In the genomic region with DNA sequence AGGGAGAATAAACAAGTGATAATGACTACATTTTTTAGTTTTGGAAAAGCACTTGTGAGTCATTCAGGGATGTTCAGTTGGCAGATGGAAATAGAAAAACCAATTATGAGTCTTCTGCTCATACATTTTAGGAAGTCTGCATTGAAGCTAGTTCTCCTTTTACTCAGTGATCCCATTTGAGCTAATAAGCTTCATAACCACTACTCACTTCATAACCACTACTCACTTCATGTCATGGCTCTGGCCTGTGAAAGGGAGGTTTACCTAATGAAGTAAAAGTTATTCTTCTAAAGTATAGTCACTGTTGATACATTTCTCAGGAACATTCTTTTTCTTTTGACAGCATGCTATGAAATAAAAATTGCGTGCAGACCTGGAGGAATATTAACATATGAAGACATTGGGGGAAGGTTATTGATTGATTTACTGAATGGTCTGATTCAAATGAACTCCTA, we compare ENCODE assay signal across 18 cellular contexts.
DNase-seq lines count a peak whose midpoint lies in the region; ATAC-seq and TF ChIP-seq lines count a peak whose summit lies in the region.
"Had no signal": no experiment of that assay in that cellular context is flagged by ENCODE, and none has a peak within 500 bp of the region (broad histone marks: within the 10 kb centered on the region; RNA-seq: fewer than 3 reads in every experiment).

No MANE protein-coding gene starts in this region.

- TF ChIP-seq POLR2A in adrenal gland (IDR thresholded peaks at IDR 0.05) (no peak), esophagus squamous epithelium (IDR thresholded peaks at IDR 0.05) (no peak)

- TF ChIP-seq CTCF in GM12865 (IDR thresholded peaks at IDR 0.05; ENCODE audit: insufficient read depth, low read depth, low read length, missing control alignments) (no peak), adrenal gland (IDR thresholded peaks at IDR 0.05) (no peak), esophagus squamous epithelium (IDR thresholded peaks at IDR 0.05) (no peak)

- H3K9me3 ChIP-seq in adrenal gland (replicated peaks in 1 of 3) (no peaks in the 10 kb centered on the region), esophagus squamous epithelium (no peaks in the 10 kb centered on the region)
- H3K9me3 ChIP-seq: body of pancreas, tibial nerve had no signal

- 73 to 90% (median 85%) methylated on average over 1 of the region's 1 CpG for WGBS in adrenal gland, 4 donors
- WGBS in esophagus squamous epithelium, 2 donors = 73 to 86% methylated on average over 1 of the region's 1 CpG

- peak; percentile 72 for ATAC-seq in GM19395 (IDR thresholded peaks at IDR 0.05; ENCODE audit: unreplicated experiment)
- peak; percentile 62 for ATAC-seq in HG02852 (IDR thresholded peaks at IDR 0.05; ENCODE audit: unreplicated experiment)
- ATAC-seq in HG03571 (IDR thresholded peaks at IDR 0.05; ENCODE audit: unreplicated experiment) = peak; percentile 58
- ATAC-seq: body of pancreas had no signal

- H3K36me3 Mint-ChIP-seq in activated T-cell treated with anti-CD3 and anti-CD28 coated beads, Interleukin-2, amount 50 U/mL, for 24 hours (ENCODE audit: low read depth) = no peaks in the 10 kb centered on the region

- H3K27ac ChIP-seq in adrenal gland (no peak overlapping the region), esophagus squamous epithelium (no peak overlapping the region)
- H3K27ac ChIP-seq: body of pancreas, tibial nerve had no signal

- no peaks in the 10 kb centered on the region for H3K9me3 Mint-ChIP-seq in activated T-cell treated with anti-CD3 and anti-CD28 coated beads, Interleukin-2, amount 50 U/mL, for 24 hours
- H3K9me3 Mint-ChIP-seq: activated T-helper 1 cell treated with anti-CD3 and anti-CD28 coated beads, Interleukin-12 subunit alpha, Interleukin-12 subunit beta, Interleukin-2, Interleukin-4 antibody, amounts not matched to agents 30 ng/mL and 10 ng/mL and 1 ng/mL, durations not matched to agents 14 hours and 24 hours and 36 hours; neural crest cell had no signal

- DNase-seq in GM12865 (ENCODE audit: low read depth) (peak; percentile 72), adrenal gland (no peak), esophagus squamous epithelium (lab: John Stamatoyannopoulos, UW) (no peak)
- no peak for DNase-seq in activated T-cell treated with anti-CD3 and anti-CD28 coated beads, Interleukin-2, amount 50 U/mL, for 24 hours
- no peak for DNase-seq in activated naive CD4-positive, alpha-beta T cell treated with Interleukin-2 at 50 U/mL for 16 hours
- DNase-seq: body of pancreas; DMS79; effector CD8-positive, alpha-beta T cell; glutamatergic neuron; NCI-H526; Right ventricle myocardium superior; small intestine had no signal

- H3K27ac Mint-ChIP-seq in activated T-cell treated with anti-CD3 and anti-CD28 coated beads, Interleukin-2, amount 50 U/mL, for 24 hours = no peak overlapping the region
- H3K27ac Mint-ChIP-seq: activated T-helper 1 cell treated with anti-CD3 and anti-CD28 coated beads, Interleukin-12 subunit alpha, Interleukin-12 subunit beta, Interleukin-2, Interleukin-4 antibody, amounts not matched to agents 30 ng/mL and 10 ng/mL and 1 ng/mL, durations not matched to agents 14 hours and 24 hours and 36 hours had no signal

- H3K4me1 Mint-ChIP-seq in activated T-cell treated with anti-CD3 and anti-CD28 coated beads, Interleukin-2, amount 50 U/mL, for 24 hours (ENCODE audit: low read depth) = no peaks in the 10 kb centered on the region
- H3K4me1 Mint-ChIP-seq: neural crest cell had no signal

- H3K4me1 ChIP-seq in adrenal gland (replicated peaks in 1 of 2) (no peaks in the 10 kb centered on the region), esophagus squamous epithelium (no peaks in the 10 kb centered on the region)
- H3K4me1 ChIP-seq: body of pancreas, tibial nerve had no signal

- intact Hi-C loops in adrenal gland (cut with DNase I) (no loop called here), esophagus squamous epithelium (cut with DNase I) (no loop called here)

- no peaks in the 10 kb centered on the region for H3K27me3 Mint-ChIP-seq in activated T-cell treated with anti-CD3 and anti-CD28 coated beads, Interleukin-2, amount 50 U/mL, for 24 hours

- H3K4me3 ChIP-seq in GM12865 (ENCODE audit: low read depth, low read length) = no peak overlapping the region
- no peak overlapping the region for H3K4me3 ChIP-seq in adrenal gland
- H3K4me3 ChIP-seq in esophagus squamous epithelium = no peak overlapping the region
- H3K4me3 ChIP-seq: body of pancreas, tibial nerve had no signal

- no peak overlapping the region for H3K4me3 Mint-ChIP-seq in activated T-cell treated with anti-CD3 and anti-CD28 coated beads, Interleukin-2, amount 50 U/mL, for 24 hours
- H3K4me3 Mint-ChIP-seq: activated T-helper 1 cell treated with anti-CD3 and anti-CD28 coated beads, Interleukin-12 subunit alpha, Interleukin-12 subunit beta, Interleukin-2, Interleukin-4 antibody, amounts not matched to agents 30 ng/mL and 10 ng/mL and 1 ng/mL, durations not matched to agents 14 hours and 24 hours and 36 hours; neural crest cell had no signal

- H3K36me3 ChIP-seq in adrenal gland (replicated peaks in 1 of 2) (no peaks in the 10 kb centered on the region), esophagus squamous epithelium (no peaks in the 10 kb centered on the region)
- H3K36me3 ChIP-seq: tibial nerve had no signal

- H3K27me3 ChIP-seq in adrenal gland (no peaks in the 10 kb centered on the region), esophagus squamous epithelium (no peaks in the 10 kb centered on the region)
- H3K27me3 ChIP-seq: body of pancreas, tibial nerve had no signal
